ENCODE assay signal across 8 cellular contexts in genomic region chr2:241272298-241272721, GRCh38. TPM values are rescaled to one million over a fixed set of nuclear protein-coding genes. Genes with fewer than 3 reads are reported as not detected.
DNase-seq lines count a peak whose midpoint lies in the region; ATAC-seq and TF ChIP-seq lines count a peak whose summit lies in the region.

No MANE protein-coding gene starts in this region.

- peak overlapping the region; percentile 88 for H3K9ac ChIP-seq in BLaER1

- ATAC-seq in GM19395 (IDR thresholded peaks at IDR 0.05; ENCODE audit: unreplicated experiment) (peak; percentile 41), left ventricle myocardium superior (peak; percentile 32)
- ATAC-seq in activated T-helper 17 cell treated with anti-CD3 and anti-CD28 coated beads, Interleukin-2, amount 50 U/mL, for 72 hours (replicated peaks) = peak; percentile 39

- peaks cover 32% of the 10 kb centered on the region for H3K4me1 Mint-ChIP-seq in activated T-helper 17 cell treated with anti-CD3 and anti-CD28 coated beads, Interleukin-2, amount 50 U/mL, for 72 hours
- peaks cover 43% of the 10 kb centered on the region for H3K4me1 Mint-ChIP-seq in type B pancreatic cell (ENCODE audit: unreplicated experiment)

- DNase-seq in HT-29 (ENCODE audit: low spot score) = peak; percentile 9
- DNase-seq in left ventricle myocardium superior = peak; percentile 66
- DNase-seq in sigmoid colon = peak; percentile 73
- no peak for DNase-seq in type B pancreatic cell (ENCODE audit: extremely low spot score, unreplicated experiment)
- DNase-seq in GM03348 (ENCODE audit: low spot score) = no peak

- peaks cover 37% of the 10 kb centered on the region for H3K4me1 ChIP-seq in BLaER1
- H3K4me1 ChIP-seq in sigmoid colon = peaks cover 0 to 44% (median 31%) of the 10 kb centered on the region in 4 donors

- peaks cover 43% of the 10 kb centered on the region for H3K36me3 Mint-ChIP-seq in activated T-helper 17 cell treated with anti-CD3 and anti-CD28 coated beads, Interleukin-2, amount 50 U/mL, for 72 hours (ENCODE audit: low read depth)
- H3K36me3 Mint-ChIP-seq in type B pancreatic cell = peaks cover 32% of the 10 kb centered on the region

- TF ChIP-seq CTCF in sigmoid colon (IDR thresholded peaks at IDR 0.05) (no peak), type B pancreatic cell (conservative IDR thresholded peaks at IDR 0.05) (no peak)

- H3K36me3 ChIP-seq in BLaER1 (peaks cover 28% of the 10 kb centered on the region), sigmoid colon (peaks cover 0 to 14% (median 2%) of the 10 kb centered on the region in 4 donors)

- TF ChIP-seq EP300 in sigmoid colon (IDR thresholded peaks at IDR 0.05) = no peak

- H3K4me3 Mint-ChIP-seq in activated T-helper 17 cell treated with anti-CD3 and anti-CD28 coated beads, Interleukin-2, amount 50 U/mL, for 72 hours = peak overlapping the region; percentile 82
- no peak overlapping the region for H3K4me3 Mint-ChIP-seq in type B pancreatic cell

- H3K27ac Mint-ChIP-seq in activated T-helper 17 cell treated with anti-CD3 and anti-CD28 coated beads, Interleukin-2, amount 50 U/mL, for 72 hours = no peak overlapping the region
- no peak overlapping the region for H3K27ac Mint-ChIP-seq in type B pancreatic cell

- no peaks in the 10 kb centered on the region for H3K9me3 Mint-ChIP-seq in activated T-helper 17 cell treated with anti-CD3 and anti-CD28 coated beads, Interleukin-2, amount 50 U/mL, for 72 hours
- peaks cover 7% of the 10 kb centered on the region for H3K9me3 Mint-ChIP-seq in type B pancreatic cell

- H3K27me3 ChIP-seq in BLaER1 (peaks cover 44% of the 10 kb centered on the region), sigmoid colon (no peaks in the 10 kb centered on the region)

- 0 to 1% methylated on average over 55 of the region's 55 CpGs for WGBS in sigmoid colon, 2 donors

- H3K4me3 ChIP-seq in BLaER1 (peak overlapping the region; percentile 88), sigmoid colon (peak overlapping the region; percentile 86 to 100 (median 94))

- no peaks in the 10 kb centered on the region for H3K27me3 Mint-ChIP-seq in activated T-helper 17 cell treated with anti-CD3 and anti-CD28 coated beads, Interleukin-2, amount 50 U/mL, for 72 hours
- no peaks in the 10 kb centered on the region for H3K27me3 Mint-ChIP-seq in type B pancreatic cell

- peak overlapping the region; percentile 84 for H3K27ac ChIP-seq in BLaER1
- peak overlapping the region; percentile 97 to 99 (median 98) for H3K27ac ChIP-seq in sigmoid colon

- TF ChIP-seq POLR2A in sigmoid colon (IDR thresholded peaks at IDR 0.05) = no peak

- peak overlapping the region; percentile 75 for H3K4me2 ChIP-seq in BLaER1

- peaks cover 88% of the 10 kb centered on the region for H4K20me1 ChIP-seq in BLaER1

- H3K9me3 ChIP-seq in BLaER1 = peaks cover 16% of the 10 kb centered on the region
- H3K9me3 ChIP-seq in sigmoid colon = no peaks in the 10 kb centered on the region

- intact Hi-C loops in left ventricle myocardium superior (cut with micrococcal nuclease) (no loop called here), sigmoid colon (cut with DNase I) (loop anchor here (1.0 to 5.0 kb wide), 3 partner anchors 43 to 170 kb away; partner anchors contain the start of genes FARP2, HDLBP, MTERF4 and SEPTIN2)

RNA-seq across cellular contexts. Expression of gene HDLBP, which starts 43.2 kb away (rescaled TPM):
- 461 and 493 TPM in 2 replicates for total RNA-seq in HT-29 (2014; rRNA removed; shearing (Covaris generic))
- 100 to 1,000 TPM; 303 to 319 TPM for total RNA-seq in activated T-helper 17 cell treated with anti-CD3 and anti-CD28 coated beads, Interleukin-2, amount 50 U/mL, for 72 hours
- 420 TPM for total RNA-seq in left ventricle myocardium superior
- 100 to 1,000 TPM; 201 to 281 (median 247) TPM for total RNA-seq in sigmoid colon
- 100 to 1,000 TPM; 115 to 182 (median 117) TPM for polyA plus RNA-seq in sigmoid colon
- 466 and 659 TPM in 2 replicates for total RNA-seq in type B pancreatic cell (ENCODE audit: low replicate concordance)

RNA-seq across cellular contexts. Expression of gene SEPTIN2, which starts 43.4 kb away (rescaled TPM):
- 139 and 164 TPM in 2 replicates for total RNA-seq in HT-29 (2014; rRNA removed; shearing (Covaris generic))
- 100 to 1,000 TPM; 180 to 230 TPM for total RNA-seq in activated T-helper 17 cell treated with anti-CD3 and anti-CD28 coated beads, Interleukin-2, amount 50 U/mL, for 72 hours
- total RNA-seq in left ventricle myocardium superior = 139 TPM
- 100 to 1,000 TPM; 245 to 295 (median 286) TPM for total RNA-seq in sigmoid colon
- 100 to 1,000 TPM; 135 to 178 (median 166) TPM for polyA plus RNA-seq in sigmoid colon
- 333 and 425 TPM in 2 replicates for total RNA-seq in type B pancreatic cell (ENCODE audit: low replicate concordance)

Comparison
In these comparisons a context has a peak if more than half of its experiments do, and no peak if none do; other contexts are left out.
1. DNase-seq: peak in HT-29 (single experiment), left ventricle myocardium superior (single experiment) and sigmoid colon (single experiment); none in type B pancreatic cell (single experiment) and GM03348 (single experiment).
2. Peak in every context shown above with its lines, with median percentiles within 50 percentile points of each other: ATAC-seq.